8 cellular contexts compared by ENCODE assay signal in the genomic region with DNA sequence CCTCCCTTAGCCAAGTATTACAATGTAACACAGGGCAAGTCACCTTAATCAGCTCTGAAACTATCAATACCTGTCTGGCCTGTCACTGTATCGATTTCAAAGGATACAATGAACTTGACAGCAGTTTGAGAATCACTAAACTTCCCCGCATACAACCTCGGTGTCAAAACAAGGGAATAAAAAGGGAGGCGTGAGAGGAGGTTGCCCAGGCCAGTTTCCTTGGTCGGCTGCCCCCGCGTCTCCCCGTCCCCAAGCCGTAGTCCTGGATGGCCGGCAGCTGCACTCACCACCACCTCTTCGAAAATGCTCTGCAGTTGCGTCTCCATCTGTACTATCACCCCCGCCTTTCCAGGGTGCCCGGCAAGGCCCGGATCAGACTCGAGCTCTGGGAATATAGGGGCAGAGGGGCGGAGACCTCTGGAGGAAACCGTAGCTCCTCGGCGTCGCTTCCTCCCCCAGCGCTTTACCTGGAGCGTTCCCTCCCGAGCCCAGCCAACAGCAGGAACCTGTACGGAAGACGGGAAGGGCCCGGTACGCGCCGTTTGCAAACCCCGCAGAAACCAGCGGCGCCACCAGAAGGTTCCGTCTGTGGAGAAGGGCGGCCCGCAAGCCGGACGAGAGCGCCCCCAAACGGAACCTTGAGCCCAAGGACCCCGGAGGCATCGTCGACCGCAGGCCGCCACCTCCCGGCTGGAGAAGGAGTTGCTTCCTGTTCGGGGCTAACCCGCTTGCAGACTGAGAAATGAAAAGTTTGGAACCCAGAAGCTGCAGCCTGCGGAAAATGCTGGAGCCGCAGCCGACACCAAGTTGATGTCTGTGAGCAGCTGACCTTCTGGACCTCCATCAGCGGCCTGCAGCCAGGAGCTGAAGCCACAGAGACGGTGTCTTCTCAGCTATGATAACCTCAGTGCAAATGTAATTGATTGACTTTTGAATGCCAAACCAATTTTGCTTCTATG. TPM values are rescaled to one million over a fixed set of nuclear protein-coding genes. Genes with fewer than 3 reads are reported as not detected.
DNase-seq lines count a peak whose midpoint lies in the region; ATAC-seq, FAIRE-seq and TF ChIP-seq lines count a peak whose summit lies in the region.

A gene with protein sequence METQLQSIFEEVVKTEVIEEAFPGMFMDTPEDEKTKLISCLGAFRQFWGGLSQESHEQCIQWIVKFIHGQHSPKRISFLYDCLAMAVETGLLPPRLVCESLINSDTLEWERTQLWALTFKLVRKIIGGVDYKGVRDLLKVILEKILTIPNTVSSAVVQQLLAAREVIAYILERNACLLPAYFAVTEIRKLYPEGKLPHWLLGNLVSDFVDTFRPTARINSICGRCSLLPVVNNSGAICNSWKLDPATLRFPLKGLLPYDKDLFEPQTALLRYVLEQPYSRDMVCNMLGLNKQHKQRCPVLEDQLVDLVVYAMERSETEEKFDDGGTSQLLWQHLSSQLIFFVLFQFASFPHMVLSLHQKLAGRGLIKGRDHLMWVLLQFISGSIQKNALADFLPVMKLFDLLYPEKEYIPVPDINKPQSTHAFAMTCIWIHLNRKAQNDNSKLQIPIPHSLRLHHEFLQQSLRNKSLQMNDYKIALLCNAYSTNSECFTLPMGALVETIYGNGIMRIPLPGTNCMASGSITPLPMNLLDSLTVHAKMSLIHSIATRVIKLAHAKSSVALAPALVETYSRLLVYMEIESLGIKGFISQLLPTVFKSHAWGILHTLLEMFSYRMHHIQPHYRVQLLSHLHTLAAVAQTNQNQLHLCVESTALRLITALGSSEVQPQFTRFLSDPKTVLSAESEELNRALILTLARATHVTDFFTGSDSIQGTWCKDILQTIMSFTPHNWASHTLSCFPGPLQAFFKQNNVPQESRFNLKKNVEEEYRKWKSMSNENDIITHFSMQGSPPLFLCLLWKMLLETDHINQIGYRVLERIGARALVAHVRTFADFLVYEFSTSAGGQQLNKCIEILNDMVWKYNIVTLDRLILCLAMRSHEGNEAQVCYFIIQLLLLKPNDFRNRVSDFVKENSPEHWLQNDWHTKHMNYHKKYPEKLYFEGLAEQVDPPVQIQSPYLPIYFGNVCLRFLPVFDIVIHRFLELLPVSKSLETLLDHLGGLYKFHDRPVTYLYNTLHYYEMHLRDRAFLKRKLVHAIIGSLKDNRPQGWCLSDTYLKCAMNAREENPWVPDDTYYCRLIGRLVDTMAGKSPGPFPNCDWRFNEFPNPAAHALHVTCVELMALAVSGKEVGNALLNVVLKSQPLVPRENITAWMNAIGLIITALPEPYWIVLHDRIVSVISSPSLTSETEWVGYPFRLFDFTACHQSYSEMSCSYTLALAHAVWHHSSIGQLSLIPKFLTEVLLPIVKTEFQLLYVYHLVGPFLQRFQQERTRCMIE (N-terminal part only) (minus strand): TSS at position 519 of the 959 bp plus-strand sequence. CDS start 193 bp downstream, at position 326.

- TF ChIP-seq CTCF in adrenal gland (IDR thresholded peaks at IDR 0.05) (peak; percentile 90 to 94 (median 92)), heart left ventricle (IDR thresholded peaks at IDR 0.05) (peak; percentile 84 to 100 (median 96)), upper lobe of left lung (IDR thresholded peaks at IDR 0.05) (peak; percentile 87 to 96 (median 92))

- ATAC-seq in HG02852 (IDR thresholded peaks at IDR 0.05; ENCODE audit: unreplicated experiment) = peak; percentile 98
- peak; percentile 93 to 98 (median 96) for ATAC-seq in T-cell (replicated peaks in 1 of 4)
- peak; percentile 94 to 99 (median 98) for ATAC-seq in heart left ventricle
- peak; percentile 99 for ATAC-seq in upper lobe of left lung (ENCODE audit: low FRiP score in 2 of 2)

- H3K4me1 ChIP-seq in adrenal gland (replicated peaks in 1 of 2) = peaks cover 7 to 20% of the 10 kb centered on the region in 2 donors
- H3K4me1 ChIP-seq in heart left ventricle = peaks cover 0 to 24% (median 15%) of the 10 kb centered on the region in 12 donors
- peaks cover 20 to 25% (median 24%) of the 10 kb centered on the region in 4 donors for H3K4me1 ChIP-seq in upper lobe of left lung

- H3K9me3 ChIP-seq in adrenal gland (replicated peaks in 1 of 3) (no peaks in the 10 kb centered on the region), heart left ventricle (no peaks in the 10 kb centered on the region), upper lobe of left lung (no peaks in the 10 kb centered on the region)

- TF ChIP-seq EP300 in upper lobe of left lung (IDR thresholded peaks at IDR 0.05) = no peak

- no peaks in the 10 kb centered on the region for H3K9me3 Mint-ChIP-seq in T-cell

- intact Hi-C loops in adrenal gland (cut with DNase I) (no loop called here), heart left ventricle (cut with DNase I) (loop anchor here in 3 of 10 donors (5.0 to 10.0 kb wide), 3 partner anchors 736 to 743 kb away; no protein-coding TSS in a partner anchor), posterior cingulate gyrus (cut with DNase I) (loop anchor here (10.0 kb wide), 1 partner anchor 423 kb away; no protein-coding TSS in a partner anchor)

- H3K4me3 ChIP-seq in adrenal gland = peak within 1 kb of the TSS; percentile 56 to 89 (median 68)
- peak within 1 kb of the TSS; percentile 35 to 88 (median 82) for H3K4me3 ChIP-seq in heart left ventricle
- peak within 1 kb of the TSS; percentile 81 to 91 (median 87) for H3K4me3 ChIP-seq in upper lobe of left lung

- peaks cover 38 to 44% (median 39%) of the 10 kb centered on the region in 3 donors for H3K4me1 Mint-ChIP-seq in T-cell

- peak within 1 kb of the TSS; percentile 95 to 96 for H3K27ac Mint-ChIP-seq in T-cell

- H3K27me3 Mint-ChIP-seq in T-cell = no peaks in the 10 kb centered on the region

- 0 to 1% (median 0%) methylated on average over 41 to 53 of the region's 53 CpGs for WGBS in adrenal gland, 4 donors
- WGBS in heart left ventricle, 4 donors = 0 to 1% (median 1%) methylated on average over 27 to 53 of the region's 53 CpGs
- 1% methylated on average over 18 to 41 of the region's 53 CpGs for whole genome bisulfite sequencing in upper lobe of left lung, 2 donors

- H3K36me3 ChIP-seq in adrenal gland (replicated peaks in 1 of 2) = peaks cover 0 to 16% of the 10 kb centered on the region in 2 donors
- H3K36me3 ChIP-seq in heart left ventricle = peaks cover 0 to 38% (median 29%) of the 10 kb centered on the region in 9 donors
- H3K36me3 ChIP-seq in upper lobe of left lung = peaks cover 12 to 26% (median 15%) of the 10 kb centered on the region in 4 donors

- DNase-seq in GM12892 (ENCODE audit: insufficient read length) (peak; percentile 52), NCI-H1436 treated with DMSO at 0.1 percent for 48 hours (lab: John Stamatoyannopoulos, UW) (peak; percentile 61), T-cell (peak; percentile 81 to 98 (median 91)), adrenal gland (peak; percentile 93 to 98 (median 96)), heart left ventricle (peak; percentile 93 to 96 (median 95)), posterior cingulate gyrus (peak; percentile 92 to 99 (median 96)), upper lobe of left lung (peak; percentile 96 to 98)

- H3K27me3 ChIP-seq in adrenal gland (no peaks in the 10 kb centered on the region), heart left ventricle (no peaks in the 10 kb centered on the region), upper lobe of left lung (no peaks in the 10 kb centered on the region)

- H3K27ac ChIP-seq in adrenal gland = peak within 1 kb of the TSS in 3 of 5 donors; percentile 63 to 77 (median 75)
- H3K27ac ChIP-seq in heart left ventricle = peak within 1 kb of the TSS in 11 of 12 donors; percentile 41 to 83 (median 72)
- H3K27ac ChIP-seq in upper lobe of left lung = peak within 1 kb of the TSS; percentile 81 to 90 (median 86)

- peak; percentile 93 for FAIRE-seq in GM12892 (lab: Jason Lieb, UNC)

- CTCF ChIA-PET in T-cell (lab: Charles Lee) = interaction anchor here (0.5 to 2.7 kb wide), 35 partner anchors 9 to 1228 kb away, joined by 3 to 19 read pairs (median 4); a partner anchor contains a TSS

- TF ChIP-seq POLR2A in GM12892 (IDR thresholded peaks at IDR 0.05; ENCODE audit: low read depth, low read length) = peak; percentile 76
- TF ChIP-seq POLR2A in adrenal gland (IDR thresholded peaks at IDR 0.05) = peak; percentile 47 to 73
- TF ChIP-seq POLR2A in heart left ventricle (IDR thresholded peaks at IDR 0.05) = peak in 1 of 2 donors; percentile 62
- TF ChIP-seq POLR2A in upper lobe of left lung (IDR thresholded peaks at IDR 0.05) = peak in 3 of 4 donors; percentile 34 to 77 (median 54)

- peaks cover 12% of the 10 kb centered on the region for H3K36me3 Mint-ChIP-seq in T-cell

- POLR2A ChIA-PET in T-cell (lab: Charles Lee) = interaction anchor here (0.5 to 1.2 kb wide), 10 partner anchors 9 to 1527 kb away, joined by 3 to 9 read pairs (median 4); no protein-coding TSS in a partner anchor

- peak within 1 kb of the TSS; percentile 94 to 99 (median 98) for H3K4me3 Mint-ChIP-seq in T-cell

RNA-seq across cellular contexts. Expression of the gene that starts here (rescaled TPM):
- 16.0 TPM for polyA plus RNA-seq in GM12892 (2012; ENCODE audit: missing spikeins)
- total RNA-seq in T-cell = 10 to 100 TPM; 45.6 to 64.5 (median 46.6) TPM
- 10 to 100 TPM; 16.9 to 37.9 (median 29.6) TPM for total RNA-seq in adrenal gland
- 10 to 100 TPM; 18.5 to 27.0 (median 20.1) TPM for polyA plus RNA-seq in adrenal gland
- 10 to 100 TPM in 8 of 9 donors, 1 to 10 TPM in 1; 9.6 to 15.3 (median 11.4) TPM for total RNA-seq in heart left ventricle
- polyA plus RNA-seq in heart left ventricle = 1 to 10 TPM; 5.7 to 7.7 TPM
- 10 to 100 TPM; 18.1 to 46.2 (median 23.9) TPM for total RNA-seq in upper lobe of left lung

Comparison
In these comparisons a context has a peak if more than half of its experiments do, and no peak if none do; other contexts are left out.
1. Peak in every context shown above with its lines: DNase-seq, ATAC-seq, H3K4me3 ChIP-seq and H3K27ac ChIP-seq.